In the genomic region with DNA sequence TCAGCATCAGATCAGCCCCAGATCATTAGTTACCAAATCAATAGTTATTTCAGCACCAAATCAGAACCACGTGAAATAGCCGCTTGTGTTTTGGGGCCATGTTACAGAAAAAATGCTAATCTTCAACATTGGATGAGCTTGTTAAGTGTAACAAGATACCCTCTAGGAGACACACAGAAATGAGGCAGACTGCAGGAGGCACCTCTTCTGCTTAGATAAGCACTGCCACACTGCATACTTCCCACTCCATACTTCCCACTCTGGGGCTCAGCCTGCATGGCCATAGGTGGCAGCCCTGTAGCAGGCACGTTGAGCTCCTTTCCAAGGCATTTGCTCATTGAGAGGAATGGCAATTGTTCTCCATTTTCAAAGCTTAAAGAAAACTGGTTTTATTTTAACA, we compare ENCODE assay signal across 13 cellular contexts.
"Had no signal": no experiment of that assay in that cellular context is flagged by ENCODE, and none has a peak within 500 bp of the region (broad histone marks: within the 10 kb centered on the region; RNA-seq: fewer than 3 reads in every experiment).

No MANE protein-coding gene starts in this region.

- H3K36me3 ChIP-seq: adrenal gland, right lobe of liver had no signal

- H3K27ac Mint-ChIP-seq: nephron progenitor cell had no signal

- H3K4me3 ChIP-seq: adrenal gland, psoas muscle, right lobe of liver had no signal

- H3K9me3 ChIP-seq: adrenal gland, psoas muscle, right lobe of liver had no signal

- H3K27ac ChIP-seq: adrenal gland, psoas muscle, right lobe of liver had no signal

- DNase-seq: activated CD4-positive, alpha-beta T cell treated with anti-CD3 and anti-CD28 coated beads, Interleukin-2, amount 50 U/mL, for 1 hour; activated CD4-positive, CD25-positive, alpha-beta regulatory T cell; activated naive CD4-positive, alpha-beta T cell treated with anti-CD3 and anti-CD28 coated beads, Interleukin-2, amount 50 U/mL, for 16 hours; adrenal gland; cortex of kidney; effector CD8-positive, alpha-beta T cell; kidney glomerular epithelial cell; nephron progenitor cell; psoas muscle; right lobe of liver; stimulated activated CD4-positive, alpha-beta T cell treated with anti-CD3 and anti-CD28 coated beads, Interleukin-2, amount 100 ng/mL, for 24 hours; stimulated activated naive CD4-positive, alpha-beta T cell; trophoblast cell had no signal

- H3K4me1 ChIP-seq: adrenal gland, psoas muscle, right lobe of liver had no signal

- H3K4me3 Mint-ChIP-seq: nephron progenitor cell had no signal
